Comparison of ENCODE assay signal across 39 cellular contexts in genomic region chr1:38061290-38061689, GRCh38. TPM values are rescaled to one million over a fixed set of nuclear protein-coding genes. Genes with fewer than 3 reads are reported as not detected.
"Had no signal": no experiment of that assay in that cellular context is flagged by ENCODE, and none has a peak within 500 bp of the region (broad histone marks: within the 10 kb centered on the region; RNA-seq: fewer than 3 reads in every experiment).

No MANE protein-coding gene starts in this region.

- H3K4me2 ChIP-seq: PC-9 had no signal

- H3K36me3 ChIP-seq: adrenal gland, MG63 had no signal

- H3K27me3 ChIP-seq: adrenal gland, MG63 had no signal

- H3K4me3 ChIP-seq: adrenal gland, MG63, PC-9 had no signal

- H3K27ac Mint-ChIP-seq: activated CD4-positive, alpha-beta memory T cell treated with anti-CD3 and anti-CD28 coated beads, Interleukin-2, amount 10 ng/mL, durations not matched to agents 7 days and 5 days; activated CD8-positive, alpha-beta memory T cell treated with anti-CD3 and anti-CD28 coated beads, Interleukin-2, amount 10 ng/mL, durations not matched to agents 7 days and 5 days; activated naive CD4-positive, alpha-beta T cell treated with anti-CD3 and anti-CD28 coated beads for 36 hours; activated naive CD4-positive, alpha-beta T cell treated with anti-CD3 and anti-CD28 coated beads, Interleukin-2, amount 50 U/mL, for 72 hours; activated T-helper 1 cell treated with anti-CD3 and anti-CD28 coated beads, Interleukin-12 subunit alpha, Interleukin-12 subunit beta, Interleukin-2, Interleukin-4 antibody, amounts not matched to agents 30 ng/mL and 10 ng/mL and 1 ng/mL, durations not matched to agents 14 hours and 24 hours and 36 hours had no signal

- H3K4me3 Mint-ChIP-seq: activated CD4-positive, alpha-beta memory T cell treated with anti-CD3 and anti-CD28 coated beads, Interleukin-2, amount 10 ng/mL, durations not matched to agents 7 days and 5 days; activated CD8-positive, alpha-beta memory T cell treated with anti-CD3 and anti-CD28 coated beads, Interleukin-2, amount 10 ng/mL, durations not matched to agents 7 days and 5 days; activated naive CD4-positive, alpha-beta T cell treated with anti-CD3 and anti-CD28 coated beads for 36 hours; activated T-helper 1 cell treated with anti-CD3 and anti-CD28 coated beads, Interleukin-12 subunit alpha, Interleukin-12 subunit beta, Interleukin-2, Interleukin-4 antibody, amounts not matched to agents 30 ng/mL and 10 ng/mL and 1 ng/mL, durations not matched to agents 14 hours and 24 hours and 36 hours; brain had no signal

- H3K9me3 ChIP-seq: adrenal gland, MG63 had no signal

- H3K36me3 Mint-ChIP-seq: activated CD8-positive, alpha-beta memory T cell treated with anti-CD3 and anti-CD28 coated beads, Interleukin-2, amount 10 ng/mL, durations not matched to agents 7 days and 5 days; activated naive CD4-positive, alpha-beta T cell treated with anti-CD3 and anti-CD28 coated beads, Interleukin-2, amount 50 U/mL, for 72 hours; brain had no signal

- H3K4me1 ChIP-seq: adrenal gland had no signal

- H2AFZ ChIP-seq: PC-9 had no signal

- H3K4me1 Mint-ChIP-seq: activated CD4-positive, alpha-beta memory T cell treated with anti-CD3 and anti-CD28 coated beads, Interleukin-2, amount 10 ng/mL, durations not matched to agents 7 days and 5 days; activated CD8-positive, alpha-beta memory T cell treated with anti-CD3 and anti-CD28 coated beads, Interleukin-2, amount 10 ng/mL, durations not matched to agents 7 days and 5 days had no signal

- H3K9me3 Mint-ChIP-seq: activated CD4-positive, alpha-beta memory T cell treated with anti-CD3 and anti-CD28 coated beads, Interleukin-2, amount 10 ng/mL, durations not matched to agents 7 days and 5 days; activated naive CD4-positive, alpha-beta T cell treated with anti-CD3 and anti-CD28 coated beads for 36 hours; activated naive CD4-positive, alpha-beta T cell treated with anti-CD3 and anti-CD28 coated beads, Interleukin-2, amount 50 U/mL, for 72 hours; activated T-helper 1 cell treated with anti-CD3 and anti-CD28 coated beads, Interleukin-12 subunit alpha, Interleukin-12 subunit beta, Interleukin-2, Interleukin-4 antibody, amounts not matched to agents 30 ng/mL and 10 ng/mL and 1 ng/mL, durations not matched to agents 14 hours and 24 hours and 36 hours; brain had no signal

- ATAC-seq: activated CD8-positive, alpha-beta memory T cell treated with anti-CD3 and anti-CD28 coated beads, Interleukin-2, amount 10 ng/mL, durations not matched to agents 7 days and 5 days; Right ventricle myocardium inferior had no signal

- DNase-seq: activated CD4-positive, alpha-beta memory T cell treated with anti-CD3 and anti-CD28 coated beads, Interleukin-2, amount 10 ng/mL, durations not matched to agents 7 days and 5 days; activated CD4-positive, alpha-beta T cell treated with anti-CD3 and anti-CD28 coated beads for 1 hour; activated CD4-positive, alpha-beta T cell treated with anti-CD3 and anti-CD28 coated beads for 48 hours; activated CD4-positive, CD25-positive, alpha-beta regulatory T cell; activated CD8-positive, alpha-beta memory T cell treated with anti-CD3 and anti-CD28 coated beads for 24 hours; activated CD8-positive, alpha-beta memory T cell treated with anti-CD3 and anti-CD28 coated beads, Interleukin-2, amount 10 ng/mL, durations not matched to agents 7 days and 5 days; activated CD8-positive, alpha-beta memory T cell treated with anti-CD3 and anti-CD28 coated beads, Interleukin-2, amount 50 U/mL, for 48 hours; activated gamma-delta T cell treated with Interleukin-2 at 50 U/mL for 16 hours; activated naive CD4-positive, alpha-beta T cell treated with anti-CD3 and anti-CD28 coated beads for 36 hours; activated T-cell treated with anti-CD3 and anti-CD28 coated beads, Interleukin-2, amount 50 U/mL, for 1 hour; adrenal gland; central memory CD4-positive, alpha-beta T cell; Kasumi-1; MG63; MV-4-11; NCI-H1092; NCI-H1417; NCI-H146; NCI-H187; NCI-H2029 treated with DMSO at 0.1 percent for 48 hours; NCI-H2107; NCI-H2171; NCI-H510A; NCI-H526; NCI-H748 treated with DMSO at 0.1 percent for 48 hours; NK-92 treated with Interleukin-12 subunit alpha and Interleukin-12 subunit beta, amount 100 ng/mL, for 24 hours; PC-9; SIG-M5; SW 1271; T-helper 1 cell; T-helper 2 cell; T-helper 9 cell had no signal

- H3K27me3 Mint-ChIP-seq: activated CD4-positive, alpha-beta memory T cell treated with anti-CD3 and anti-CD28 coated beads, Interleukin-2, amount 10 ng/mL, durations not matched to agents 7 days and 5 days had no signal

- FAIRE-seq: RCC 7860 had no signal

- H3K27ac ChIP-seq: adrenal gland, PC-9, RWPE1, VCaP had no signal

RNA-seq across cellular contexts. Expression of gene POU3F1, which starts 14.7 kb away (rescaled TPM):
- total RNA-seq: activated CD4-positive, alpha-beta memory T cell treated with anti-CD3 and anti-CD28 coated beads, Interleukin-2, amount 10 ng/mL, durations not matched to agents 7 days and 5 days; activated naive CD4-positive, alpha-beta T cell treated with anti-CD3 and anti-CD28 coated beads for 36 hours; activated naive CD4-positive, alpha-beta T cell treated with anti-CD3 and anti-CD28 coated beads, Interleukin-2, amount 50 U/mL, for 72 hours; PC-9 had no signal
